In the genomic region with DNA sequence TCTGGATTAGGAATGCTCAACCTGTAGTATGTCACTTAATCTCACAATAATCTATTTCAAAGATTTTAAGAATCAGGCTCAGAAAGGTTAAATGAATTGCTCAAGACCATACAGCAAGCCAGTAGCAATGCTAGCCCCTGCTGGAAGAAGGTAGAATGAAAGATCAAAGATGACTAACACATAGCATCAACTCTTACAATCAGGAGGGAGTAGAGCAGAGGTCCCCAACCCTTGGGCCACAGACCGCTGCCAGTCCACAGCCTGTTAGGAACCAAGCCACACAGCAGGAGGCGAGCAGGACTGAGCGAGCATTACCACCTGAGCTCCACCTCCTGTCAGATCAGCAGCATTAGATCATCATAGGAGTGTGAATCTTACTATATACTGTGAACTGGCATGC, we compare ENCODE assay signal across 11 cellular contexts. TPM values are rescaled to one million over a fixed set of nuclear protein-coding genes. Genes with fewer than 3 reads are reported as not detected.
DNase-seq lines count a peak whose midpoint lies in the region; ATAC-seq and TF ChIP-seq lines count a peak whose summit lies in the region.
"Had no signal": no experiment of that assay in that cellular context is flagged by ENCODE, and none has a peak within 500 bp of the region (broad histone marks: within the 10 kb centered on the region; RNA-seq: fewer than 3 reads in every experiment).

No MANE protein-coding gene starts in this region.

- H3K27ac ChIP-seq in liver (ENCODE audit: low read depth in 1 of 2, low read length in 2 of 2) (peak overlapping the region; percentile 13 to 16), tibial nerve (peak overlapping the region in 2 of 4 donors; percentile 32 to 61), prostate gland (no peak overlapping the region)
- H3K27ac ChIP-seq: sigmoid colon had no signal

- intact Hi-C loops in prostate gland (cut with DNase I), result no loop called here

- H3K36me3 ChIP-seq in liver (ENCODE audit: control insufficient read depth in 4 of 4, insufficient read depth in 3 of 4, low read depth in 1 of 4, low read length in 3 of 4) (no peaks in the 10 kb centered on the region), tibial nerve (no peaks in the 10 kb centered on the region), prostate gland (no peaks in the 10 kb centered on the region)
- H3K36me3 ChIP-seq: sigmoid colon had no signal

- H3K4me1 ChIP-seq in liver (ENCODE audit: control insufficient read depth in 4 of 4, insufficient read depth in 4 of 4, low read length in 3 of 4), result peaks cover 2 to 56% (median 33%) of the 10 kb centered on the region in 4 donors
- peaks cover 0 to 28% (median 14%) of the 10 kb centered on the region in 4 donors for H3K4me1 ChIP-seq in tibial nerve
- H3K4me1 ChIP-seq in prostate gland (replicated peaks), result no peaks in the 10 kb centered on the region
- H3K4me1 ChIP-seq: sigmoid colon had no signal

- ATAC-seq in GM19463 (IDR thresholded peaks at IDR 0.05; ENCODE audit: unreplicated experiment), result no peak
- ATAC-seq in GM21367 (IDR thresholded peaks at IDR 0.05; ENCODE audit: unreplicated experiment), result no peak

- H3K9me3 ChIP-seq in liver (ENCODE audit: control insufficient read depth in 4 of 4, low read length in 3 of 4) (no peaks in the 10 kb centered on the region), tibial nerve (no peaks in the 10 kb centered on the region), prostate gland (no peaks in the 10 kb centered on the region)
- H3K9me3 ChIP-seq: sigmoid colon had no signal

- H3K9ac ChIP-seq in liver (ENCODE audit: low read depth in 1 of 2, low read length in 2 of 2), result no peak overlapping the region

- no peak for TF ChIP-seq EP300 in tibial nerve (IDR thresholded peaks at IDR 0.05)

- H3K27me3 ChIP-seq in liver (ENCODE audit: control insufficient read depth in 4 of 4, insufficient read depth in 4 of 4, low read length in 3 of 4) (no peaks in the 10 kb centered on the region), tibial nerve (no peaks in the 10 kb centered on the region), prostate gland (replicated peaks; ENCODE audit: insufficient read depth) (no peaks in the 10 kb centered on the region)
- H3K27me3 ChIP-seq: sigmoid colon had no signal

- peak; percentile 73 to 74 for TF ChIP-seq RAD21 in liver (IDR thresholded peaks at IDR 0.05)

- H3K4me3 ChIP-seq in liver (ENCODE audit: low read depth in 1 of 3, low read length in 3 of 3) (no peak overlapping the region), tibial nerve (no peak overlapping the region), prostate gland (no peak overlapping the region)
- H3K4me3 ChIP-seq: sigmoid colon had no signal

- TF ChIP-seq CTCF in liver (IDR thresholded peaks at IDR 0.05; ENCODE audit: low read depth, low read length, missing input control) (peak; percentile 27), tibial nerve (IDR thresholded peaks at IDR 0.05) (no peak), prostate gland (IDR thresholded peaks at IDR 0.05) (peak in 2 of 4 experiments; percentile 3 to 27)

- DNase-seq in ELR (ENCODE audit: low read depth), result peak; percentile 31
- DNase-seq in HT-29 (ENCODE audit: low spot score), result peak; percentile 66
- DNase-seq in astrocyte of the hippocampus (ENCODE audit: low read depth, low spot score), result peak; percentile 9
- no peak for DNase-seq in tibial nerve (ENCODE audit: low spot score in 2 of 2)
- DNase-seq in prostate gland (ENCODE audit: low spot score), result no peak
- DNase-seq: NCI-H187 treated with DMSO at 0.1 percent for 48 hours, sigmoid colon, T-helper 9 cell had no signal

- WGBS in liver, result 46% methylated on average over 3 of the region's 3 CpGs
- WGBS in tibial nerve, 2 donors, result 76 to 82% methylated on average over 3 of the region's 3 CpGs
- WGBS in prostate gland, result 77% methylated on average over 3 of the region's 3 CpGs

- TF ChIP-seq POLR2A in tibial nerve (IDR thresholded peaks at IDR 0.05), result no peak
- TF ChIP-seq POLR2A in prostate gland (IDR thresholded peaks at IDR 0.05), result no peak

TF ChIP-seq in liver, 16 proteins besides CTCF, POLR2A, EP300 and RAD21:
- TF ChIP-seq REST (IDR thresholded peaks at IDR 0.05) (no peak), JUND (IDR thresholded peaks at IDR 0.05) (peak in 1 of 2 donors; percentile 10), RXRA (IDR thresholded peaks at IDR 0.05) (peak; percentile 49 to 60), ZBTB33 (IDR thresholded peaks at IDR 0.05) (no peak), TAF1 (conservative IDR thresholded peaks at IDR 0.05) (no peak), NR2F2 (IDR thresholded peaks at IDR 0.05) (no peak), SP1 (IDR thresholded peaks at IDR 0.05) (peak; percentile 18), YY1 (IDR thresholded peaks at IDR 0.05) (no peak), FOXA1 (IDR thresholded peaks at IDR 0.05) (no peak), HNF4A (conservative IDR thresholded peaks at IDR 0.05) (peak; percentile 54 to 59), ATF3 (IDR thresholded peaks at IDR 0.05) (no peak)
- TF ChIP-seq, protein P1, sequence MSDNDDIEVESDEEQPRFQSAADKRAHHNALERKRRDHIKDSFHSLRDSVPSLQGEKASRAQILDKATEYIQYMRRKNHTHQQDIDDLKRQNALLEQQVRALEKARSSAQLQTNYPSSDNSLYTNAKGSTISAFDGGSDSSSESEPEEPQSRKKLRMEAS (IDR thresholded peaks at IDR 0.05), result no peak

RNA-seq across cellular contexts. Expression of gene GATM, which starts 15.5 kb away (rescaled TPM):
- 0.53 and 0.76 TPM in 2 replicates for total RNA-seq in HT-29 (2014; rRNA removed; shearing (Covaris generic))
- total RNA-seq in liver (1,000 to 10,000 TPM in 1 of 2 donors, 100 to 1,000 TPM in 1; 720 to 1,079 TPM), tibial nerve (100 to 1,000 TPM; 334 to 564 (median 451) TPM), prostate gland (100 to 1,000 TPM in 1 of 2 donors, 10 to 100 TPM in 1; 12.9 to 254 TPM)
- 100 to 1,000 TPM; 401 to 627 TPM for polyA plus RNA-seq in liver

Comparison
In these comparisons a context has a peak if more than half of its experiments do, and no peak if none do; other contexts are left out.
1. DNase-seq: peak in ELR (single experiment), HT-29 (single experiment) and astrocyte of the hippocampus (single experiment); none in tibial nerve (0 of 2) and prostate gland (single experiment).
2. H3K27ac ChIP-seq: peak in liver (2 of 2); none in prostate gland (0 of 2).